29 cellular contexts compared by ENCODE assay signal in genomic region chr1:38806090-38806489, GRCh38.
"Had no signal": no experiment of that assay in that cellular context is flagged by ENCODE, and none has a peak within 500 bp of the region (broad histone marks: within the 10 kb centered on the region; RNA-seq: fewer than 3 reads in every experiment).

No MANE protein-coding gene starts in this region.

- H3K9me3 ChIP-seq: colonic mucosa, esophagus muscularis mucosa, esophagus squamous epithelium, gastrocnemius medialis, gastroesophageal sphincter, heart left ventricle, heart right ventricle had no signal

- H3K27ac ChIP-seq: colonic mucosa, coronary artery, dorsolateral prefrontal cortex, epithelial cell of prostate, esophagus muscularis mucosa, esophagus squamous epithelium, foreskin keratinocyte, gastrocnemius medialis, gastroesophageal sphincter, heart left ventricle, heart right ventricle, hepatocyte had no signal

- ATAC-seq: effector memory CD8-positive, alpha-beta T cell; esophagus mucosa; foreskin keratinocyte; gastrocnemius medialis; gastroesophageal sphincter; heart left ventricle; heart right ventricle had no signal

- H3K4me1 ChIP-seq: colonic mucosa, foreskin keratinocyte had no signal

- H3K4me2 ChIP-seq: hepatocyte had no signal

- H3K36me3 ChIP-seq: colonic mucosa, esophagus muscularis mucosa, esophagus squamous epithelium, gastrocnemius medialis, gastroesophageal sphincter, heart left ventricle, heart right ventricle had no signal

- H3K4me3 ChIP-seq: colonic mucosa, coronary artery, dorsolateral prefrontal cortex, esophagus muscularis mucosa, esophagus squamous epithelium, gastrocnemius medialis, gastroesophageal sphincter, heart left ventricle, heart right ventricle, hepatocyte had no signal

- H2AFZ ChIP-seq: hepatocyte had no signal

- H3K79me2 ChIP-seq: hepatocyte had no signal

- DNase-seq: colonic mucosa; cortex of kidney; dermis blood vessel endothelial cell; dorsolateral prefrontal cortex; effector CD4-positive, alpha-beta T cell; effector CD8-positive, alpha-beta T cell; effector memory CD4-positive, alpha-beta T cell; effector memory CD8-positive, alpha-beta T cell; endodermal cell; erythroblast; esophagus squamous epithelium; foreskin fibroblast; foreskin keratinocyte; foreskin melanocyte; gastrocnemius medialis; glutamatergic neuron; head of caudate nucleus; heart left ventricle; heart right ventricle had no signal

- FAIRE-seq: colon, endometrium, endothelial cell of umbilical vein, frontal cortex had no signal
